8 cellular contexts compared by ENCODE assay signal in genomic region chr12:124914392-124915248, GRCh38. TPM values are rescaled to one million over a fixed set of nuclear protein-coding genes. Genes with fewer than 3 reads are reported as not detected.
DNase-seq lines count a peak whose midpoint lies in the region; ATAC-seq and TF ChIP-seq lines count a peak whose summit lies in the region.

Gene UBC (minus strand): TSS chr12:124914650. CDS start chr12:124913771, 879 bp downstream.

- no peaks in the 10 kb centered on the region for H3K36me3 ChIP-seq in mucosa of descending colon (ENCODE audit: low read depth)

- ATAC-seq in activated CD8-positive, alpha-beta T cell treated with anti-CD3 and anti-CD28 coated beads for 36 hours = peak; percentile 41
- ATAC-seq in mucosa of descending colon = peak; percentile 71

- peak within 1 kb of the TSS; percentile 100 for H3K27ac ChIP-seq in HL-60 (replicated peaks)

- intact Hi-C loops in activated CD8-positive, alpha-beta T cell treated with anti-CD3 and anti-CD28 coated beads for 36 hours (cut with micrococcal nuclease) = no loop called here
- intact Hi-C loops in mucosa of descending colon (cut with DNase I, micrococcal nuclease) = no loop called here

- H3K4me1 ChIP-seq in mucosa of descending colon (ENCODE audit: low read depth) = peaks cover 56% of the 10 kb centered on the region

- peak within 1 kb of the TSS; percentile 100 for H3K4me3 Mint-ChIP-seq in activated CD8-positive, alpha-beta T cell treated with anti-CD3 and anti-CD28 coated beads for 36 hours

- H3K27ac Mint-ChIP-seq in activated CD8-positive, alpha-beta T cell treated with anti-CD3 and anti-CD28 coated beads for 36 hours = peak within 1 kb of the TSS; percentile 100

- H3K27me3 Mint-ChIP-seq in activated CD8-positive, alpha-beta T cell treated with anti-CD3 and anti-CD28 coated beads for 36 hours = no peaks in the 10 kb centered on the region

- TF ChIP-seq CTCF in HL-60 (IDR thresholded peaks at IDR 0.05; ENCODE audit: insufficient read depth, low read length) (no peak), mucosa of descending colon (IDR thresholded peaks at IDR 0.05) (no peak)
- no peak for TF ChIP-seq CTCF in activated CD8-positive, alpha-beta T cell treated with anti-CD3 and anti-CD28 coated beads for 36 hours (IDR thresholded peaks at IDR 0.05)

- peaks cover 40% of the 10 kb centered on the region for H3K36me3 Mint-ChIP-seq in activated CD8-positive, alpha-beta T cell treated with anti-CD3 and anti-CD28 coated beads for 36 hours (ENCODE audit: low read depth)

- in situ Hi-C loops in endometrial microvascular endothelial cells (cut with HindIII; ENCODE audit: inconsistent ontology term, low pct_unique_long_range_greater_than_20kb, low sequenced_read_pairs) = no loop called here

- DNase-seq in activated CD4-positive, CD25-positive, alpha-beta regulatory T cell treated with anti-CD3 and anti-CD28 coated beads, Interleukin-2, amount 50 U/mL, for 16 hours (ENCODE audit: low read depth, low spot score) = peak; percentile 83
- DNase-seq in activated CD4-positive, CD25-positive, alpha-beta regulatory T cell (lab: John Stamatoyannopoulos, UW) = no peak
- DNase-seq in HL-60 (ENCODE audit: low read depth in 1 of 2, low spot score in 1 of 2) (peak; percentile 88 to 98), mucosa of descending colon (peak; percentile 93 to 95 (median 94)), COR-L47 (lab: John Stamatoyannopoulos, UW) (no peak)
- peak; percentile 87 for DNase-seq in activated CD8-positive, alpha-beta T cell treated with anti-CD3 and anti-CD28 coated beads for 36 hours
- DNase-seq in stimulated activated CD8-positive, alpha-beta memory T cell treated with anti-CD3 and anti-CD28 coated beads, Interleukin-4, amount 100 ng/mL, for 24 hours (ENCODE audit: low read depth) = peak; percentile 76

- H3K4me1 Mint-ChIP-seq in activated CD8-positive, alpha-beta T cell treated with anti-CD3 and anti-CD28 coated beads for 36 hours (ENCODE audit: low read depth) = peaks cover 79% of the 10 kb centered on the region

- CTCF ChIA-PET in activated CD8-positive, alpha-beta T cell treated with anti-CD3 and anti-CD28 coated beads for 36 hours (lab: Charles Lee) = interaction anchor here (2.8 to 12.2 kb wide), 2 partner anchors 12 to 25 kb away, joined by 20 to 183 read pairs; no protein-coding TSS in a partner anchor

- no peaks in the 10 kb centered on the region for H3K9me3 ChIP-seq in mucosa of descending colon

- POLR2A ChIA-PET in activated CD8-positive, alpha-beta T cell treated with anti-CD3 and anti-CD28 coated beads for 36 hours (lab: Charles Lee) = interaction anchor here (0.6 to 12.7 kb wide), 16 partner anchors 8 to 809 kb away, joined by 3 to 256 read pairs (median 4); partner anchors contain the start of genes BRI3BP and NCOR2

- H3K27me3 ChIP-seq in HL-60 (ENCODE audit: insufficient read depth, poor library complexity, severe bottlenecking) = no peaks in the 10 kb centered on the region

- H3K9me3 Mint-ChIP-seq in activated CD8-positive, alpha-beta T cell treated with anti-CD3 and anti-CD28 coated beads for 36 hours = no peaks in the 10 kb centered on the region

- peak within 1 kb of the TSS; percentile 89 for H3K4me3 ChIP-seq in HL-60 (replicated peaks; ENCODE audit: insufficient read depth, low read length)
- H3K4me3 ChIP-seq in mucosa of descending colon = peak within 1 kb of the TSS; percentile 98

RNA-seq across cellular contexts. Expression of gene UBC, which starts in this region (rescaled TPM):
- 1,000 to 10,000 TPM in 1 of 2 experiments, 100 to 1,000 TPM in 1; 963 to 1,010 TPM for total RNA-seq in activated CD8-positive, alpha-beta T cell treated with anti-CD3 and anti-CD28 coated beads for 36 hours
- total RNA-seq in endometrial microvascular endothelial cells (ENCODE audit: inconsistent ontology term) (1,415 TPM), mucosa of descending colon (1,000 to 10,000 TPM; 1,242 to 1,563 (median 1,498) TPM)

Comparison
In these comparisons a context has a peak if more than half of its experiments do, and no peak if none do; other contexts are left out.
1. DNase-seq: peak in activated CD4-positive, CD25-positive, alpha-beta regulatory T cell treated with anti-CD3 and anti-CD28 coated beads, Interleukin-2, amount 50 U/mL, for 16 hours (single experiment), HL-60 (2 of 2), activated CD8-positive, alpha-beta T cell treated with anti-CD3 and anti-CD28 coated beads for 36 hours (single experiment), mucosa of descending colon (3 of 3) and stimulated activated CD8-positive, alpha-beta memory T cell treated with anti-CD3 and anti-CD28 coated beads, Interleukin-4, amount 100 ng/mL, for 24 hours (single experiment); none in activated CD4-positive, CD25-positive, alpha-beta regulatory T cell (0 of 4) and COR-L47 (single experiment).